Comparison of ENCODE assay signal across 31 cellular contexts in genomic region chr2:62206024-62206423, GRCh38. TPM values are rescaled to one million over a fixed set of nuclear protein-coding genes. Genes with fewer than 3 reads are reported as not detected.
A peak's percentile ranks its signal among the peaks of the same experiment; 100 is the strongest.
DNase-seq lines count a peak whose midpoint lies in the region; ATAC-seq and TF ChIP-seq lines count a peak whose summit lies in the region.
"Had no signal": no experiment of that assay in that cellular context is flagged by ENCODE, and none has a peak within 500 bp of the region (broad histone marks: within the 10 kb centered on the region; RNA-seq: fewer than 3 reads in every experiment).

No MANE protein-coding gene starts in this region.

- H3K27me3 ChIP-seq in tibial artery: no peaks in the 10 kb centered on the region
- H3K27me3 ChIP-seq in upper lobe of right lung: no peaks in the 10 kb centered on the region
- H3K27me3 ChIP-seq: gastroesophageal sphincter, hepatocyte, uterus had no signal

- H3K27me3 Mint-ChIP-seq in activated CD8-positive, alpha-beta memory T cell treated with anti-CD3 and anti-CD28 coated beads, Interleukin-2, amount 10 ng/mL, durations not matched to agents 7 days and 5 days: no peaks in the 10 kb centered on the region
- H3K27me3 Mint-ChIP-seq in activated CD8-positive, alpha-beta T cell treated with anti-CD3 and anti-CD28 coated beads, Interleukin-2, amount 10 ng/mL, durations not matched to agents 7 days and 5 days (ENCODE audit: low read depth): no peaks in the 10 kb centered on the region
- H3K27me3 Mint-ChIP-seq in effector memory CD8-positive, alpha-beta T cell: no peaks in the 10 kb centered on the region
- H3K27me3 Mint-ChIP-seq: activated CD4-positive, alpha-beta T cell treated with anti-CD3 and anti-CD28 coated beads, Interleukin-2, amount 10 ng/mL, durations not matched to agents 7 days and 5 days had no signal

- H3K4me1 Mint-ChIP-seq in activated CD8-positive, alpha-beta memory T cell treated with anti-CD3 and anti-CD28 coated beads, Interleukin-2, amount 10 ng/mL, durations not matched to agents 7 days and 5 days: peaks cover 88% of the 10 kb centered on the region
- H3K4me1 Mint-ChIP-seq in activated CD8-positive, alpha-beta T cell treated with anti-CD3 and anti-CD28 coated beads, Interleukin-2, amount 10 ng/mL, durations not matched to agents 7 days and 5 days (ENCODE audit: low read depth): peaks cover 97% of the 10 kb centered on the region
- H3K4me1 Mint-ChIP-seq in effector memory CD8-positive, alpha-beta T cell (ENCODE audit: low read depth in 2 of 2): peaks cover 78 to 95% of the 10 kb centered on the region in 2 donors

- TF ChIP-seq CTCF in tibial artery (IDR thresholded peaks at IDR 0.05) (no peak), upper lobe of right lung (IDR thresholded peaks at IDR 0.05) (no peak)

- H3K4me1 ChIP-seq in tibial artery (peaks cover 0 to 77% (median 36%) of the 10 kb centered on the region in 4 donors), upper lobe of right lung (peaks cover 52% of the 10 kb centered on the region)
- H3K4me1 ChIP-seq: parathyroid adenoma had no signal

- H3K27ac Mint-ChIP-seq in activated CD8-positive, alpha-beta memory T cell treated with anti-CD3 and anti-CD28 coated beads, Interleukin-2, amount 10 ng/mL, durations not matched to agents 7 days and 5 days: peak overlapping the region; percentile 45
- H3K27ac Mint-ChIP-seq in activated CD8-positive, alpha-beta T cell treated with anti-CD3 and anti-CD28 coated beads, Interleukin-2, amount 10 ng/mL, durations not matched to agents 7 days and 5 days: peak overlapping the region; percentile 74
- peak overlapping the region; percentile 73 to 89 for H3K27ac Mint-ChIP-seq in effector memory CD8-positive, alpha-beta T cell
- H3K27ac Mint-ChIP-seq: activated CD4-positive, alpha-beta T cell treated with anti-CD3 and anti-CD28 coated beads, Interleukin-2, amount 10 ng/mL, durations not matched to agents 7 days and 5 days; activated naive CD4-positive, alpha-beta T cell treated with anti-CD3 and anti-CD28 coated beads for 36 hours had no signal

- CTCF ChIA-PET in activated CD8-positive, alpha-beta memory T cell treated with anti-CD3 and anti-CD28 coated beads, Interleukin-2, amount 10 ng/mL, durations not matched to agents 7 days and 5 days (lab: Charles Lee): no interaction called here
- CTCF ChIA-PET in activated CD8-positive, alpha-beta T cell treated with anti-CD3 and anti-CD28 coated beads, Interleukin-2, amount 10 ng/mL, durations not matched to agents 7 days and 5 days (lab: Charles Lee): no interaction called here

- no peak overlapping the region for H3K4me3 Mint-ChIP-seq in activated CD8-positive, alpha-beta memory T cell treated with anti-CD3 and anti-CD28 coated beads, Interleukin-2, amount 10 ng/mL, durations not matched to agents 7 days and 5 days
- no peak overlapping the region for H3K4me3 Mint-ChIP-seq in activated CD8-positive, alpha-beta T cell treated with anti-CD3 and anti-CD28 coated beads, Interleukin-2, amount 10 ng/mL, durations not matched to agents 7 days and 5 days
- H3K4me3 Mint-ChIP-seq in effector memory CD8-positive, alpha-beta T cell: peak overlapping the region; percentile 56 to 77
- H3K4me3 Mint-ChIP-seq: activated CD4-positive, alpha-beta T cell treated with anti-CD3 and anti-CD28 coated beads, Interleukin-2, amount 10 ng/mL, durations not matched to agents 7 days and 5 days; activated naive CD4-positive, alpha-beta T cell treated with anti-CD3 and anti-CD28 coated beads for 36 hours; neural crest cell had no signal

- H3K36me3 ChIP-seq in tibial artery (no peaks in the 10 kb centered on the region), upper lobe of right lung (no peaks in the 10 kb centered on the region)
- H3K36me3 ChIP-seq: gastroesophageal sphincter, uterus had no signal

- peaks cover 48% of the 10 kb centered on the region for H3K36me3 Mint-ChIP-seq in activated CD8-positive, alpha-beta memory T cell treated with anti-CD3 and anti-CD28 coated beads, Interleukin-2, amount 10 ng/mL, durations not matched to agents 7 days and 5 days
- peaks cover 78% of the 10 kb centered on the region for H3K36me3 Mint-ChIP-seq in activated CD8-positive, alpha-beta T cell treated with anti-CD3 and anti-CD28 coated beads, Interleukin-2, amount 10 ng/mL, durations not matched to agents 7 days and 5 days (ENCODE audit: low read depth)
- H3K36me3 Mint-ChIP-seq in effector memory CD8-positive, alpha-beta T cell (ENCODE audit: insufficient read depth): peaks cover 31% of the 10 kb centered on the region

- DNase-seq in activated CD8-positive, alpha-beta memory T cell treated with anti-CD3 and anti-CD28 coated beads, Interleukin-2, amount 10 ng/mL, durations not matched to agents 7 days and 5 days: no peak
- no peak for DNase-seq in activated CD8-positive, alpha-beta memory T cell treated with anti-CD3 and anti-CD28 coated beads, Interleukin-2, amount 50 U/mL, for 48 hours
- no peak for DNase-seq in activated CD8-positive, alpha-beta T cell treated with anti-CD3 and anti-CD28 coated beads, Interleukin-2, amount 10 ng/mL, durations not matched to agents 7 days and 5 days
- DNase-seq in effector memory CD8-positive, alpha-beta T cell: no peak
- peak in 1 of 2 donors; percentile 56 for DNase-seq in tibial artery
- DNase-seq in NCI-H187 (lab: John Stamatoyannopoulos, UW): no peak
- no peak for DNase-seq in upper lobe of right lung
- DNase-seq: activated CD4-positive, alpha-beta T cell treated with anti-CD3 and anti-CD28 coated beads, Interleukin-2, amount 10 ng/mL, durations not matched to agents 7 days and 5 days; activated naive CD4-positive, alpha-beta T cell treated with anti-CD3 and anti-CD28 coated beads for 36 hours; amygdala; KBM-7; MM.1S; mucosa of descending colon; NCI-H1417; NCI-H2081; NCI-H446 treated with DMSO at 0.1 percent for 48 hours; NCI-H774; retina; SHP77; stimulated activated naive CD4-positive, alpha-beta T cell; T-helper 9 cell; uterus had no signal

- peak overlapping the region; percentile 66 to 77 for H3K27ac ChIP-seq in tibial artery
- no peak overlapping the region for H3K27ac ChIP-seq in upper lobe of right lung
- H3K27ac ChIP-seq: A549, gastroesophageal sphincter, hepatocyte, parathyroid adenoma had no signal

- peaks cover 3% of the 10 kb centered on the region for H3K9me3 Mint-ChIP-seq in activated CD8-positive, alpha-beta memory T cell treated with anti-CD3 and anti-CD28 coated beads, Interleukin-2, amount 10 ng/mL, durations not matched to agents 7 days and 5 days (ENCODE audit: low read depth)
- peaks cover 3% of the 10 kb centered on the region for H3K9me3 Mint-ChIP-seq in activated CD8-positive, alpha-beta T cell treated with anti-CD3 and anti-CD28 coated beads, Interleukin-2, amount 10 ng/mL, durations not matched to agents 7 days and 5 days (ENCODE audit: insufficient read depth)
- no peaks in the 10 kb centered on the region for H3K9me3 Mint-ChIP-seq in effector memory CD8-positive, alpha-beta T cell
- H3K9me3 Mint-ChIP-seq: neural crest cell had no signal

- POLR2A ChIA-PET in activated CD8-positive, alpha-beta T cell treated with anti-CD3 and anti-CD28 coated beads, Interleukin-2, amount 10 ng/mL, durations not matched to agents 7 days and 5 days (lab: Charles Lee): no interaction called here

- H3K4me3 ChIP-seq in tibial artery (no peak overlapping the region), upper lobe of right lung (no peak overlapping the region)
- H3K4me3 ChIP-seq: A549, gastroesophageal sphincter, hepatocyte, lung, mucosa of descending colon, skin epidermis, uterus had no signal

- intact Hi-C loops in tibial artery (cut with DNase I; ENCODE audit: low total_unique reads): no loop called here
- intact Hi-C loops in upper lobe of right lung (cut with DNase I): no loop called here

- ATAC-seq in activated CD8-positive, alpha-beta memory T cell treated with anti-CD3 and anti-CD28 coated beads, Interleukin-2, amount 10 ng/mL, durations not matched to agents 7 days and 5 days: no peak
- no peak for ATAC-seq in activated CD8-positive, alpha-beta T cell treated with anti-CD3 and anti-CD28 coated beads, Interleukin-2, amount 10 ng/mL, durations not matched to agents 7 days and 5 days
- ATAC-seq in effector memory CD8-positive, alpha-beta T cell (replicated peaks): no peak
- no peak for ATAC-seq in upper lobe of right lung
- ATAC-seq in HG02763 (IDR thresholded peaks at IDR 0.05; ENCODE audit: unreplicated experiment): no peak
- ATAC-seq: A549, gastroesophageal sphincter, mucosa of descending colon, Panc1 had no signal

- no peaks in the 10 kb centered on the region for H3K9me3 ChIP-seq in tibial artery
- H3K9me3 ChIP-seq in upper lobe of right lung: no peaks in the 10 kb centered on the region
- H3K9me3 ChIP-seq: A549, gastroesophageal sphincter, mucosa of descending colon, uterus had no signal

RNA-seq across cellular contexts. Expression of gene B3GNT2, which starts 10.1 kb away (rescaled TPM):
- total RNA-seq in activated CD8-positive, alpha-beta memory T cell treated with anti-CD3 and anti-CD28 coated beads, Interleukin-2, amount 10 ng/mL, durations not matched to agents 7 days and 5 days: 10 to 100 TPM; 32.5 to 43.1 TPM
- 10 to 100 TPM; 41.2 to 44.3 TPM for total RNA-seq in activated CD8-positive, alpha-beta T cell treated with anti-CD3 and anti-CD28 coated beads, Interleukin-2, amount 10 ng/mL, durations not matched to agents 7 days and 5 days
- 38.6 TPM for total RNA-seq in upper lobe of right lung

Comparison
In these comparisons a context has a peak if more than half of its experiments do, and no peak if none do; other contexts are left out.
1. H3K4me3 Mint-ChIP-seq: peak in effector memory CD8-positive, alpha-beta T cell (2 of 2); none in activated CD8-positive, alpha-beta memory T cell treated with anti-CD3 and anti-CD28 coated beads, Interleukin-2, amount 10 ng/mL, durations not matched to agents 7 days and 5 days (single experiment) and activated CD8-positive, alpha-beta T cell treated with anti-CD3 and anti-CD28 coated beads, Interleukin-2, amount 10 ng/mL, durations not matched to agents 7 days and 5 days (single experiment).
2. Peak in every context shown above with its lines, with median percentiles within 50 percentile points of each other: H3K27ac Mint-ChIP-seq.